12 cellular contexts compared by ENCODE assay signal in genomic region chr10:30811665-30812017, GRCh38.
DNase-seq lines count a peak whose midpoint lies in the region; TF ChIP-seq lines count a peak whose summit lies in the region.
"Had no signal": no experiment of that assay in that cellular context is flagged by ENCODE, and none has a peak within 500 bp of the region (broad histone marks: within the 10 kb centered on the region; RNA-seq: fewer than 3 reads in every experiment).

No MANE protein-coding gene starts in this region.

- H3K4me3 Mint-ChIP-seq in activated naive CD4-positive, alpha-beta T cell treated with anti-CD3 and anti-CD28 coated beads, Interleukin-2, amount 50 U/mL, for 24 hours = peak overlapping the region; percentile 31
- no peak overlapping the region for H3K4me3 Mint-ChIP-seq in endodermal cell

- no peaks in the 10 kb centered on the region for H3K36me3 Mint-ChIP-seq in activated naive CD4-positive, alpha-beta T cell treated with anti-CD3 and anti-CD28 coated beads, Interleukin-2, amount 50 U/mL, for 24 hours
- H3K36me3 Mint-ChIP-seq in endodermal cell (ENCODE audit: low read depth) = no peaks in the 10 kb centered on the region

- intact Hi-C loops in uterus (cut with DNase I; ENCODE audit: low total_unique reads) (no loop called here), posterior cingulate gyrus (cut with DNase I) (no loop called here)

- no peak overlapping the region for H3K4me3 ChIP-seq in uterus
- H3K4me3 ChIP-seq in endodermal cell (ENCODE audit: low read length) = no peak overlapping the region
- H3K4me3 ChIP-seq: SK-N-MC had no signal

- no peak for TF ChIP-seq CTCF in uterus (IDR thresholded peaks at IDR 0.05)
- no peak for TF ChIP-seq CTCF in endodermal cell (conservative IDR thresholded peaks at IDR 0.05)

- peaks cover 31% of the 10 kb centered on the region for H3K4me1 Mint-ChIP-seq in activated naive CD4-positive, alpha-beta T cell treated with anti-CD3 and anti-CD28 coated beads, Interleukin-2, amount 50 U/mL, for 24 hours
- peaks cover 11% of the 10 kb centered on the region for H3K4me1 Mint-ChIP-seq in endodermal cell

- H3K9me3 Mint-ChIP-seq in activated naive CD4-positive, alpha-beta T cell treated with anti-CD3 and anti-CD28 coated beads, Interleukin-2, amount 50 U/mL, for 24 hours = no peaks in the 10 kb centered on the region
- peaks cover 9% of the 10 kb centered on the region for H3K9me3 Mint-ChIP-seq in endodermal cell

- 86 to 90% methylated on average over 11 to 12 of the region's 12 CpGs for WGBS in endodermal cell (ENCODE audit: insufficient coverage in 1 of 2, insufficient read length in 1 of 2), 2 experiments

- H3K36me3 ChIP-seq in uterus = no peaks in the 10 kb centered on the region
- no peaks in the 10 kb centered on the region for H3K36me3 ChIP-seq in endodermal cell (ENCODE audit: control insufficient read depth, insufficient read depth, low read length)
- H3K36me3 ChIP-seq: adrenal gland had no signal

- H3K4me1 ChIP-seq in uterus = peaks cover 21 to 32% of the 10 kb centered on the region in 2 donors
- H3K4me1 ChIP-seq in endodermal cell (ENCODE audit: control insufficient read depth, insufficient read depth, low read length) = no peaks in the 10 kb centered on the region

- H3K27me3 Mint-ChIP-seq in activated naive CD4-positive, alpha-beta T cell treated with anti-CD3 and anti-CD28 coated beads, Interleukin-2, amount 50 U/mL, for 24 hours = no peaks in the 10 kb centered on the region
- H3K27me3 Mint-ChIP-seq in endodermal cell (ENCODE audit: insufficient read depth) = peaks cover 80% of the 10 kb centered on the region

- TF ChIP-seq POLR2A in uterus (IDR thresholded peaks at IDR 0.05) = no peak

- no peak overlapping the region for H3K27ac Mint-ChIP-seq in activated naive CD4-positive, alpha-beta T cell treated with anti-CD3 and anti-CD28 coated beads, Interleukin-2, amount 50 U/mL, for 24 hours
- H3K27ac Mint-ChIP-seq in endodermal cell = no peak overlapping the region

- H3K9me3 ChIP-seq in uterus = no peaks in the 10 kb centered on the region
- H3K9me3 ChIP-seq in endodermal cell (ENCODE audit: control insufficient read depth, low read length) = no peaks in the 10 kb centered on the region
- H3K9me3 ChIP-seq: adrenal gland had no signal

- no peak overlapping the region for H3K9ac ChIP-seq in endodermal cell (ENCODE audit: extremely low read depth, low read length, poor library complexity, severe bottlenecking)

- no peaks in the 10 kb centered on the region for H3K27me3 ChIP-seq in uterus
- H3K27me3 ChIP-seq in endodermal cell (ENCODE audit: control insufficient read depth, insufficient read depth, low read length, poor library complexity, severe bottlenecking) = peaks cover 16% of the 10 kb centered on the region
- H3K27me3 ChIP-seq: adrenal gland had no signal

- H3K27ac ChIP-seq in cingulate gyrus (ENCODE audit: low read depth, low read length) (peak overlapping the region; percentile 60), uterus (peak overlapping the region; percentile 84 to 92), endodermal cell (ENCODE audit: low read depth, low read length) (no peak overlapping the region)
- H3K27ac ChIP-seq: epithelial cell of prostate, SK-N-MC had no signal

- no peak for DNase-seq in activated naive CD4-positive, alpha-beta T cell treated with Interleukin-2 at 50 U/mL for 16 hours
- DNase-seq in mucosa of gallbladder (ENCODE audit: low spot score) (peak; percentile 29), uterus (no peak), endodermal cell (no peak), posterior cingulate gyrus (no peak), NCI-H1436 (lab: John Stamatoyannopoulos, UW) (no peak)
- DNase-seq: NCI-H748 treated with DMSO at 0.1 percent for 48 hours had no signal
